Comparison of ENCODE assay signal across 23 cellular contexts in the genomic region with DNA sequence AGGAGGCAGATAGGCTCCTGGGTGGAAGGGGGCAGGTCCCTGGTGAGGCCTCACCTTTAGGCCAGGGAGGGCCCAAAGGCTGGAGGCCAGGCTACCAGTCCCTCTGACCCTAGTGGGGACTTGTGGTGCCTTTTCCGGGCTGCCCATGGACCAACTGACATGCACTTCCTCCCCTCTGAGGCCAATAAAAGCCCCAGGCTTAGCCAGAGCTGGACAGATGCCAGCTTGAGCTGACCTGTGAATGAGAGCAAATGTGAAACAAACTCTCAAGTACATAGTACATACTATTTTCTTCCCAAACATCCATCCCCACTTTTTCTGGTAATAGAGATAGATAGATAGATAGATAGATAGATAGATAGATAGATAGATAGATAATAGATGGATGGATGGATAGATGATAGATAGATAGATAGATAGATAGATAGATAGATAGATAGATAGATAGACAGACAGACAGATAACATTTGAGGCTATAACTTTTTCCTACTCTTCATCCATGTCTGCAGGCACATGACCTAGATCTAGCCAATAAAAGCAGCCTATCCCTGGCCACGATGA. TPM values are rescaled to one million over a fixed set of nuclear protein-coding genes. Genes with fewer than 3 reads are reported as not detected.
DNase-seq lines count a peak whose midpoint lies in the region; ATAC-seq, FAIRE-seq and TF ChIP-seq lines count a peak whose summit lies in the region.
"Had no signal": no experiment of that assay in that cellular context is flagged by ENCODE, and none has a peak within 500 bp of the region (broad histone marks: within the 10 kb centered on the region; RNA-seq: fewer than 3 reads in every experiment).

No MANE protein-coding gene starts in this region.

- H3K18ac ChIP-seq in H1 (ENCODE audit: extremely low read depth, low read length) = no peak overlapping the region

- 8% methylated on average over 2 of the region's 2 CpGs for WGBS in HepG2 (ENCODE audit: low lambda C conversion rate)
- WGBS in right lobe of liver (ENCODE audit: insufficient coverage, low coverage, low lambda C conversion rate, missing lambda C conversion rate) = 58% methylated on average over 1 of the region's 2 CpGs
- WGBS in H1 (ENCODE audit: extremely low coverage in 1 of 2, insufficient coverage in 1 of 2, insufficient read length in 1 of 2, insufficient replicate concordance in 2 of 2, low coverage in 1 of 2, low lambda C conversion rate in 2 of 2, missing lambda C conversion rate in 1 of 2), 2 experiments = 91% methylated on average over 2 of the region's 2 CpGs; no CpG with 5 or more reads in 1 of the 2 experiments
- 40 to 53% (median 41%) methylated on average over 2 of the region's 2 CpGs for WGBS in small intestine, 3 donors

- no peak overlapping the region for H2BK120ac ChIP-seq in H1 (replicated peaks; ENCODE audit: low read depth, low read length)

- peaks cover 53% of the 10 kb centered on the region for H3K4me1 ChIP-seq in HepG2 (ENCODE audit: insufficient read depth, low read length)
- no peaks in the 10 kb centered on the region for H3K4me1 ChIP-seq in right lobe of liver
- peaks cover 0 to 4% (median 2%) of the 10 kb centered on the region in 4 experiments; a peak in 3 of 7 replicates for H3K4me1 ChIP-seq in H1 (replicated peaks in 1 of 4; ENCODE audit: control insufficient read depth in 3 of 4, insufficient read depth in 4 of 4, low read length in 3 of 4)
- no peaks in the 10 kb centered on the region for H3K4me1 ChIP-seq in small intestine (ENCODE audit: control insufficient read depth in 2 of 2, insufficient read depth in 1 of 2, low read depth in 1 of 2, low read length in 1 of 2)
- peaks cover 7% of the 10 kb centered on the region; the same call in 1 of the 2 replicates for H3K4me1 ChIP-seq in PC-3 (ENCODE audit: insufficient read depth, low read length)

- no peak overlapping the region for H3K27ac Mint-ChIP-seq in activated T-helper 1 cell treated with anti-CD3 and anti-CD28 coated beads, Interleukin-12 subunit alpha, Interleukin-12 subunit beta, Interleukin-2, Interleukin-4 antibody, amounts not matched to agents 30 ng/mL and 10 ng/mL and 1 ng/mL, durations not matched to agents 14 hours and 24 hours and 36 hours
- H3K27ac Mint-ChIP-seq: CD4-positive, alpha-beta T cell had no signal

- CTCF ChIA-PET in HepG2 (lab: Yijun Ruan, JAX; ENCODE audit: low intra/inter-chr PET ratio, low total read pairs) (no interaction called here), H1 (lab: Charles Lee; ENCODE audit: partially characterized antibody) (interaction anchor here (0.9 to 1.7 kb wide), 3 partner anchors 8 to 323 kb away, joined by 4 to 5 read pairs (median 5); no protein-coding TSS in a partner anchor), PC-3 (lab: Charles Lee) (no interaction called here)

- TF ChIP-seq RAD21 in HepG2 (CRISPR knock-in tag; IDR thresholded peaks at IDR 0.05) (no peak), H1 (IDR thresholded peaks at IDR 0.05 in 1 of 2, conservative IDR thresholded peaks at IDR 0.05 in 1 of 2; ENCODE audit: low read depth in 2 of 2, low read length in 2 of 2) (no peak)

- H3K14ac ChIP-seq in H1 (ENCODE audit: insufficient read length) = no peak overlapping the region

- H3F3A ChIP-seq in PC-3 (ENCODE audit: low read length, unreplicated experiment) = no peaks in the 10 kb centered on the region

- no peak for FAIRE-seq in HepG2 (lab: Jason Lieb, UNC)
- FAIRE-seq in H1 (lab: Jason Lieb, UNC) = no peak
- FAIRE-seq in small intestine (lab: Jason Lieb, UNC) = no peak
- FAIRE-seq: GM19239, H54 had no signal

- no peak overlapping the region for H3K56ac ChIP-seq in H1 (replicated peaks; ENCODE audit: insufficient read length, low read depth, low read length)

- H3K36me3 ChIP-seq in HepG2 (replicated peaks in 1 of 2; ENCODE audit: control insufficient read depth in 1 of 2, insufficient read depth in 2 of 2, low read length in 2 of 2) (no peaks in the 10 kb centered on the region), right lobe of liver (no peaks in the 10 kb centered on the region), H1 (ENCODE audit: control insufficient read depth in 2 of 4, insufficient read depth in 4 of 4, low read length in 3 of 4) (no peaks in the 10 kb centered on the region), small intestine (ENCODE audit: control insufficient read depth in 2 of 2, insufficient read depth in 2 of 2, low read length in 2 of 2) (no peaks in the 10 kb centered on the region), PC-3 (ENCODE audit: low read depth, low read length) (no peaks in the 10 kb centered on the region)
- H3K36me3 ChIP-seq: BLaER1 had no signal

- H3K23me2 ChIP-seq in H1 (ENCODE audit: low read depth, low read length) = no peaks in the 10 kb centered on the region; the same call in 1 of the 2 replicates

- H2BK15ac ChIP-seq in H1 (ENCODE audit: low read length) = no peak overlapping the region

- H2AK5ac ChIP-seq in H1 (ENCODE audit: low read depth, low read length) = no peak overlapping the region

- in situ Hi-C loops in HepG2 (cut with HindIII; ENCODE audit: extremely low pct_ligation_motif_present, low pct_unique_long_range_greater_than_20kb) = no loop called here

- no peak overlapping the region for H2AFZ ChIP-seq in HepG2 (ENCODE audit: low read length)
- no peak overlapping the region for H2AFZ ChIP-seq in H1 (ENCODE audit: low read length)
- no peak overlapping the region for H2AFZ ChIP-seq in PC-3 (ENCODE audit: low read length)

- peak overlapping the region; percentile 79 for H3K4me2 ChIP-seq in HepG2 (ENCODE audit: low read depth, low read length)
- no peak overlapping the region for H3K4me2 ChIP-seq in H1 (ENCODE audit: insufficient read depth in 1 of 2, low read depth in 2 of 2, low read length in 2 of 2)
- H3K4me2 ChIP-seq in PC-3 (ENCODE audit: low read length) = no peak overlapping the region
- H3K4me2 ChIP-seq: BLaER1 had no signal

- no peak overlapping the region for H3K4ac ChIP-seq in H1 (replicated peaks; ENCODE audit: insufficient read length, low read depth, low read length)

- intact Hi-C loops in HepG2 (cut with micrococcal nuclease; ENCODE audit: unreplicated experiment) = no loop called here
- intact Hi-C loops in right lobe of liver (cut with DNase I) = loop anchor here in 1 of 2 donors (10.0 kb wide), 1 partner anchor 308 kb away; no protein-coding TSS in a partner anchor
- intact Hi-C loops in activated T-helper 1 cell treated with anti-CD3 and anti-CD28 coated beads, Interleukin-12 subunit alpha, Interleukin-12 subunit beta, Interleukin-2, Interleukin-4 antibody, amounts not matched to agents 30 ng/mL and 10 ng/mL and 1 ng/mL, durations not matched to agents 14 hours and 24 hours and 36 hours (cut with micrococcal nuclease) = no loop called here
- intact Hi-C loops in PC-3 (cut with micrococcal nuclease) = no loop called here

- peaks cover 10% of the 10 kb centered on the region for H3K4me1 Mint-ChIP-seq in activated T-helper 1 cell treated with anti-CD3 and anti-CD28 coated beads, Interleukin-12 subunit alpha, Interleukin-12 subunit beta, Interleukin-2, Interleukin-4 antibody, amounts not matched to agents 30 ng/mL and 10 ng/mL and 1 ng/mL, durations not matched to agents 14 hours and 24 hours and 36 hours (ENCODE audit: low read depth)

- no peaks in the 10 kb centered on the region for H3K36me3 Mint-ChIP-seq in activated T-helper 1 cell treated with anti-CD3 and anti-CD28 coated beads, Interleukin-12 subunit alpha, Interleukin-12 subunit beta, Interleukin-2, Interleukin-4 antibody, amounts not matched to agents 30 ng/mL and 10 ng/mL and 1 ng/mL, durations not matched to agents 14 hours and 24 hours and 36 hours (ENCODE audit: low read depth)

- H3K27ac ChIP-seq in HepG2 (ENCODE audit: extremely low read length, insufficient read depth, low read length) = no peak overlapping the region
- no peak overlapping the region for H3K27ac ChIP-seq in right lobe of liver
- H3K27ac ChIP-seq in H1 (ENCODE audit: low read depth, low read length) = no peak overlapping the region
- no peak overlapping the region for H3K27ac ChIP-seq in small intestine (ENCODE audit: low read depth in 1 of 2, low read length in 1 of 2)
- no peak overlapping the region for H3K27ac ChIP-seq in PC-3 (ENCODE audit: low read length)
- H3K27ac ChIP-seq: BLaER1, SK-N-MC had no signal

- H3K9me3 Mint-ChIP-seq in activated T-helper 1 cell treated with anti-CD3 and anti-CD28 coated beads, Interleukin-12 subunit alpha, Interleukin-12 subunit beta, Interleukin-2, Interleukin-4 antibody, amounts not matched to agents 30 ng/mL and 10 ng/mL and 1 ng/mL, durations not matched to agents 14 hours and 24 hours and 36 hours = no peaks in the 10 kb centered on the region
- H3K9me3 Mint-ChIP-seq: CD4-positive, alpha-beta T cell had no signal

- POLR2A ChIA-PET in HepG2 (lab: Yijun Ruan, JAX) (no interaction called here), H1 (lab: Charles Lee; ENCODE audit: partially characterized antibody) (no interaction called here), PC-3 (lab: Charles Lee; ENCODE audit: unreplicated experiment) (no interaction called here)

- no peaks in the 10 kb centered on the region for H3K9me2 ChIP-seq in PC-3 (replicated peaks; ENCODE audit: low read length)

- TF ChIP-seq CTCF in HepG2 (CRISPR knock-in tag; IDR thresholded peaks at IDR 0.05) = no peak
- TF ChIP-seq CTCF in right lobe of liver (IDR thresholded peaks at IDR 0.05) = no peak
- no peak for TF ChIP-seq CTCF in H1 (IDR thresholded peaks at IDR 0.05; ENCODE audit: control extremely low read depth in 1 of 3, insufficient read depth in 1 of 3, low read depth in 1 of 3, low read length in 3 of 3)
- TF ChIP-seq CTCF in PC-3 (conservative IDR thresholded peaks at IDR 0.05; ENCODE audit: low read depth, low read length) = no peak

- no peak overlapping the region for H2BK20ac ChIP-seq in H1 (ENCODE audit: low read length)

- TF ChIP-seq EP300 in HepG2 (IDR thresholded peaks at IDR 0.05; ENCODE audit: low read depth in 2 of 2, low read length in 2 of 2) = no peak
- TF ChIP-seq EP300 in HepG2 (CRISPR knock-in tag; IDR thresholded peaks at IDR 0.05; ENCODE audit: borderline replicate concordance) = no peak
- TF ChIP-seq EP300 in H1 (IDR thresholded peaks at IDR 0.05; ENCODE audit: borderline replicate concordance in 1 of 2, low read depth in 2 of 2, low read length in 2 of 2) = no peak

- peaks cover 5% of the 10 kb centered on the region for H3K27me3 Mint-ChIP-seq in activated T-helper 1 cell treated with anti-CD3 and anti-CD28 coated beads, Interleukin-12 subunit alpha, Interleukin-12 subunit beta, Interleukin-2, Interleukin-4 antibody, amounts not matched to agents 30 ng/mL and 10 ng/mL and 1 ng/mL, durations not matched to agents 14 hours and 24 hours and 36 hours (ENCODE audit: insufficient read depth)

- H3K9me3 ChIP-seq in HepG2 (ENCODE audit: low read length) (no peaks in the 10 kb centered on the region), right lobe of liver (no peaks in the 10 kb centered on the region), H1 (ENCODE audit: insufficient read depth in 2 of 2, low read depth in 1 of 2, low read length in 1 of 2) (no peaks in the 10 kb centered on the region), small intestine (ENCODE audit: control insufficient read depth, low read depth) (no peaks in the 10 kb centered on the region), PC-3 (ENCODE audit: low read length) (no peaks in the 10 kb centered on the region)
- H3K9me3 ChIP-seq: BLaER1 had no signal

- BruUV-seq in HepG2 (replicated peaks; lab: Mats Ljungman, UMichigan) = no TSS peak
- no TSS peak for BruUV-seq in PC-3 (replicated peaks; lab: Mats Ljungman, UMichigan)

- H3K4me3 ChIP-seq in HepG2 (replicated peaks in 1 of 3; ENCODE audit: insufficient read depth in 1 of 3, low read depth in 2 of 3, low read length in 3 of 3) = peak overlapping the region in 1 of 3 experiments; percentile 60; a peak in 2 of 6 replicates
- no peak overlapping the region for H3K4me3 ChIP-seq in right lobe of liver
- no peak overlapping the region for H3K4me3 ChIP-seq in H1 (ENCODE audit: extremely low read depth in 1 of 4, insufficient read depth in 2 of 4, low read depth in 3 of 4, low read length in 4 of 4)
- H3K4me3 ChIP-seq in small intestine (ENCODE audit: low read depth in 1 of 2, low read length in 2 of 2) = no peak overlapping the region
- no peak overlapping the region for H3K4me3 ChIP-seq in PC-3 (ENCODE audit: low read length)
- H3K4me3 ChIP-seq: BLaER1, SK-N-MC had no signal

- H3K23ac ChIP-seq in H1 (ENCODE audit: insufficient read length) = no peak overlapping the region

- DNase-seq in HepG2 (ENCODE audit: low spot score) (no peak), right lobe of liver (no peak), M059J (ENCODE audit: low read depth) (peak; percentile 36), H1 (ENCODE audit: low read depth in 1 of 2, low spot score in 2 of 2) (no peak), small intestine (peak; percentile 13), PC-3 (no peak)
- DNase-seq in activated T-helper 1 cell treated with anti-CD3 and anti-CD28 coated beads, Interleukin-12 subunit alpha, Interleukin-12 subunit beta, Interleukin-2, Interleukin-4 antibody, amounts not matched to agents 30 ng/mL and 10 ng/mL and 1 ng/mL, durations not matched to agents 14 hours and 24 hours and 36 hours (ENCODE audit: low spot score) = no peak
- DNase-seq: CD4-positive, alpha-beta T cell; COR-L47; EL; GF-D8; NCI-H1092 treated with DMSO at 0.1 percent for 48 hours; NCI-H146; NCI-H2029; NCI-H226; NCI-H524 treated with DMSO at 0.1 percent for 48 hours; NCI-H82; SHP77 treated with DMSO at 0.1 percent for 48 hours; SW 1271 had no signal

- H3K9ac ChIP-seq in HepG2 (ENCODE audit: insufficient read depth, low read depth, low read length) (no peak overlapping the region), H1 (replicated peaks in 1 of 4; ENCODE audit: extremely low read depth in 1 of 4, low read depth in 3 of 4, low read length in 3 of 4) (no peak overlapping the region), PC-3 (ENCODE audit: low read length) (no peak overlapping the region)
- H3K9ac ChIP-seq: BLaER1 had no signal

- H3K27me3 ChIP-seq in HepG2 (ENCODE audit: control insufficient read depth in 1 of 2, insufficient read depth in 2 of 2, low read length in 2 of 2) (peaks cover 0 to 12% of the 10 kb centered on the region in 2 experiments; a peak in 1 of 5 replicates), right lobe of liver (no peaks in the 10 kb centered on the region), H1 (replicated peaks in 1 of 4; ENCODE audit: control insufficient read depth in 3 of 4, extremely low read depth in 1 of 4, insufficient read depth in 3 of 4, low read length in 3 of 4) (no peaks in the 10 kb centered on the region), small intestine (ENCODE audit: control insufficient read depth in 2 of 2, insufficient read depth in 2 of 2, low read length in 2 of 2) (no peaks in the 10 kb centered on the region), PC-3 (ENCODE audit: low read length) (peaks cover 1% of the 10 kb centered on the region; the same call in 1 of the 2 replicates)
- H3K27me3 ChIP-seq: BLaER1 had no signal

- H4K5ac ChIP-seq in H1 (ENCODE audit: insufficient read length, low read depth, low read length) = no peak overlapping the region

- H3K79me2 ChIP-seq in HepG2 (ENCODE audit: insufficient read depth, low read length) (no peaks in the 10 kb centered on the region), H1 (ENCODE audit: control insufficient read depth in 1 of 2, insufficient read depth in 2 of 2, low read length in 2 of 2) (no peaks in the 10 kb centered on the region), PC-3 (ENCODE audit: low read length) (no peaks in the 10 kb centered on the region)

- H4K20me1 ChIP-seq in HepG2 (ENCODE audit: insufficient read depth, low read length) (no peaks in the 10 kb centered on the region), H1 (replicated peaks in 1 of 2; ENCODE audit: control insufficient read depth in 1 of 2, insufficient read depth in 2 of 2, low read length in 2 of 2) (no peaks in the 10 kb centered on the region), PC-3 (ENCODE audit: low read length) (no peaks in the 10 kb centered on the region)
- H4K20me1 ChIP-seq: BLaER1 had no signal

- H2BK12ac ChIP-seq in H1 (ENCODE audit: low read depth, low read length) = no peak overlapping the region

- ATAC-seq in HepG2 (peak; percentile 34), right lobe of liver (no peak), PC-3 (no peak)

- peak overlapping the region; percentile 71; the same call in 1 of the 2 replicates for H2BK5ac ChIP-seq in H1 (ENCODE audit: low read depth, low read length)

- H3K4me3 Mint-ChIP-seq in activated T-helper 1 cell treated with anti-CD3 and anti-CD28 coated beads, Interleukin-12 subunit alpha, Interleukin-12 subunit beta, Interleukin-2, Interleukin-4 antibody, amounts not matched to agents 30 ng/mL and 10 ng/mL and 1 ng/mL, durations not matched to agents 14 hours and 24 hours and 36 hours = no peak overlapping the region
- H3K4me3 Mint-ChIP-seq: CD4-positive, alpha-beta T cell had no signal

- H4K8ac ChIP-seq in H1 (ENCODE audit: extremely low read depth, insufficient read depth, low read length) = no peak overlapping the region

- TF ChIP-seq POLR2A in HepG2 (IDR thresholded peaks at IDR 0.05; ENCODE audit: insufficient read depth in 1 of 2, low read depth in 2 of 2, low read length in 2 of 2) (no peak), right lobe of liver (IDR thresholded peaks at IDR 0.05) (no peak), H1 (IDR thresholded peaks at IDR 0.05; ENCODE audit: control extremely low read depth in 1 of 2, low read depth in 2 of 2, low read length in 2 of 2) (no peak)

- no peak overlapping the region for H4K91ac ChIP-seq in H1 (replicated peaks; ENCODE audit: insufficient read length, low read length)

- no peaks in the 10 kb centered on the region for H3K79me1 ChIP-seq in H1 (ENCODE audit: low read depth, low read length)

RNA-seq across cellular contexts. Expression of a gene that starts 9.1 kb away (rescaled TPM):
- 4.1 and 6.1 TPM in 2 replicates for total RNA-seq in HepG2 (2016; rRNA removed; fragmentation: Illumina TruSeq; extraction: Trizol)
- 0.79 and 1.0 TPM in 2 replicates for total RNA-seq in HepG2 (2016; cell fraction: cytosol; rRNA removed; fragmentation: Illumina TruSeq; extraction: Trizol; ENCODE audit: low read depth)
- 3.9 and 7.0 TPM in 2 replicates for total RNA-seq in HepG2 (2016; cell fraction: insoluble cytoplasmic fraction; rRNA removed; fragmentation: Illumina TruSeq; extraction: Trizol)
- 2.7 and 3.0 TPM in 2 replicates for total RNA-seq in HepG2 (2016; cell fraction: membrane; rRNA removed; fragmentation: Illumina TruSeq; extraction: Trizol)
- 3.4 and 3.8 TPM in 2 replicates for total RNA-seq in HepG2 (2016; cell fraction: nucleus; rRNA removed; fragmentation: Illumina TruSeq; extraction: Trizol)
- polyA plus RNA-seq in HepG2 (2011; rRNA removed) = 2.1 and 3.0 TPM in 2 replicates
- 1.1 and 2.2 TPM in 2 replicates for polyA plus RNA-seq in HepG2 (2011; cell fraction: cytosol; rRNA removed)
- polyA plus RNA-seq in HepG2 (2011; cell fraction: nucleus; rRNA removed) = 3.2 and 3.8 TPM in 2 replicates
- 3.3 and 3.8 TPM in 2 replicates for polyA plus RNA-seq in HepG2 (2012)
- polyA plus RNA-seq in HepG2 (2016; cell fraction: cytosol; fragmentation: Illumina TruSeq; extraction: Trizol; ENCODE audit: low read depth) = 0.33 and 0.38 TPM in 2 replicates
- 4.1 and 4.2 TPM in 2 replicates for polyA plus RNA-seq in HepG2 (2016; cell fraction: insoluble cytoplasmic fraction; fragmentation: Illumina TruSeq; extraction: Trizol; ENCODE audit: low read depth)
- polyA plus RNA-seq in HepG2 (2016; cell fraction: membrane; fragmentation: Illumina TruSeq; extraction: Trizol; ENCODE audit: low read depth) = 0.71 and 0.99 TPM in 2 replicates
- 2.9 and 4.9 TPM in 2 replicates for polyA plus RNA-seq in HepG2 (2016; cell fraction: nucleus; fragmentation: Illumina TruSeq; extraction: Trizol; ENCODE audit: insufficient read depth, low read depth)
- polyA minus RNA-seq in HepG2 (2011; rRNA and poly(A)+ RNA removed; ENCODE audit: low replicate concordance) = 6.0 and 23.5 TPM in 2 replicates
- polyA minus RNA-seq in HepG2 (2011; cell fraction: cytosol; rRNA and poly(A)+ RNA removed) = 2.5 and 3.6 TPM in 2 replicates
- polyA minus RNA-seq in HepG2 (2011; cell fraction: nucleus; rRNA and poly(A)+ RNA removed) = 17.0 and 19.6 TPM in 2 replicates
- 1 to 10 TPM; 3.5 to 8.1 (median 4.8) TPM for total RNA-seq in right lobe of liver
- 13.5 and 17.2 TPM in 2 replicates for total RNA-seq in M059J (2014; rRNA removed; shearing (Covaris generic))
- total RNA-seq in H1 (2021; fragmentation: NEBNext Ultra II Directional; extraction: Animal tissue kit (Norgen Biotek cat#: 25700)) = 34.9 and 35.1 TPM in 2 replicates
- 4.8 and 6.4 TPM in 2 replicates for polyA plus RNA-seq in H1 (2011; rRNA removed)
- polyA plus RNA-seq in H1 (2011; cell fraction: cytosol; rRNA removed) = 6.4 TPM
- polyA plus RNA-seq in H1 (2011; cell fraction: nucleus; rRNA removed) = 7.1 TPM
- polyA plus RNA-seq in H1 (2012, experiment 1 of 2) = 7.4 to 11.8 TPM (median 9.4 TPM) in 4 replicates
- polyA plus RNA-seq in H1 (2012, experiment 2 of 2) = 0.68 TPM
- 10.4 TPM for polyA plus RNA-seq in H1 (2013, experiment 1 of 2)
- polyA plus RNA-seq in H1 (2013, experiment 2 of 2) = 10.5 TPM
- 23.6 and 26.6 TPM in 2 replicates for polyA minus RNA-seq in H1 (2011; rRNA and poly(A)+ RNA removed)
- polyA minus RNA-seq in H1 (2011; cell fraction: cytosol; rRNA and poly(A)+ RNA removed) = 12.6 TPM
- 24.6 TPM for polyA minus RNA-seq in H1 (2011; cell fraction: nucleus; rRNA and poly(A)+ RNA removed)
- 1 to 10 TPM; 3.8 to 8.9 (median 4.2) TPM for polyA plus RNA-seq in small intestine
- total RNA-seq in activated T-helper 1 cell treated with anti-CD3 and anti-CD28 coated beads, Interleukin-12 subunit alpha, Interleukin-12 subunit beta, Interleukin-2, Interleukin-4 antibody, amounts not matched to agents 30 ng/mL and 10 ng/mL and 1 ng/mL, durations not matched to agents 14 hours and 24 hours and 36 hours = 3.9 and 4.7 TPM in 2 replicates
- 3.7 and 9.8 TPM in 2 replicates for total RNA-seq in PC-3 (2014; rRNA removed)

Comparison
In these comparisons a context has a peak if more than half of its experiments do, and no peak if none do; other contexts are left out.
1. DNase-seq: peak in M059J (single experiment) and small intestine (single experiment); none in HepG2 (single experiment), right lobe of liver (0 of 3), H1 (0 of 2), activated T-helper 1 cell treated with anti-CD3 and anti-CD28 coated beads, Interleukin-12 subunit alpha, Interleukin-12 subunit beta, Interleukin-2, Interleukin-4 antibody, amounts not matched to agents 30 ng/mL and 10 ng/mL and 1 ng/mL, durations not matched to agents 14 hours and 24 hours and 36 hours (single experiment) and PC-3 (single experiment).